27 cellular contexts compared by ENCODE assay signal in the genomic region with DNA sequence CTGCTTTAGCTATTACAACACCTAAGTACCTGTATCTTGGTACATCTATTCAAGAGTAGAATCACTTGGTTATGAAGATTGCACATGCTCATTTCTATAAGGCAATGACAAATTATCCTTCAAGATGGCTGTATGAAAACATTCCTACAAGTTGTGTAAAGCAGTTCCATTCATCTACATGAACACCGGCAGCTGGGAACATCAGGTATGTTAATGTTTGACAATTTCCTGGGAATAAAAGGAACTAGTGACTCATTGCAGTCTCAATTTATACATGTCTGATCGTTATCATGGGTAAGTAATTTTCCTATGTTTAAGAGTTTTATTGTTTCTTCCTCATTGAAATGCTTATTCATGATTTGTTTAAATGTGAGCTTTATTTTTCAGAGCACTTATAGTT.
DNase-seq lines count a peak whose midpoint lies in the region; ATAC-seq, FAIRE-seq and TF ChIP-seq lines count a peak whose summit lies in the region.
"Had no signal": no experiment of that assay in that cellular context is flagged by ENCODE, and none has a peak within 500 bp of the region (broad histone marks: within the 10 kb centered on the region; RNA-seq: fewer than 3 reads in every experiment).

No MANE protein-coding gene starts in this region.

- CTCF ChIA-PET in HCT116 (lab: Charles Lee) = no interaction called here

- H3K9me2 ChIP-seq in HCT116 (ENCODE audit: insufficient read depth) = no peaks in the 10 kb centered on the region

- intact Hi-C loops in HCT116 (cut with micrococcal nuclease) = no loop called here

- H3K4me3 Mint-ChIP-seq in astrocyte (ENCODE audit: unreplicated experiment) = no peak overlapping the region
- H3K4me3 Mint-ChIP-seq: activated CD8-positive, alpha-beta T cell treated with anti-CD3 and anti-CD28 coated beads for 36 hours; activated T-helper 17 cell treated with anti-CD3 and anti-CD28 coated beads, Interleukin-2, amount 50 U/mL, for 72 hours; natural killer cell; T-helper 17 cell had no signal

- FAIRE-seq in astrocyte (lab: Jason Lieb, UNC) = no peak
- FAIRE-seq: GM18507 had no signal

- H3K9ac ChIP-seq in HCT116 (ENCODE audit: low read length) (no peak overlapping the region), astrocyte (ENCODE audit: low read length) (no peak overlapping the region), smooth muscle cell (ENCODE audit: low read depth) (no peak overlapping the region)

- no peaks in the 10 kb centered on the region for H3K9me3 ChIP-seq in HCT116 (ENCODE audit: control insufficient read depth in 1 of 2, insufficient read depth in 1 of 2, low read depth in 1 of 2, low read length in 2 of 2)
- H3K9me3 ChIP-seq in astrocyte (ENCODE audit: insufficient read depth, low read depth, low read length) = no peaks in the 10 kb centered on the region
- no peaks in the 10 kb centered on the region for H3K9me3 ChIP-seq in smooth muscle cell (replicated peaks; ENCODE audit: low read depth)
- H3K9me3 ChIP-seq: gastroesophageal sphincter, testis had no signal

- H3F3A ChIP-seq in smooth muscle cell (ENCODE audit: low read depth) = no peaks in the 10 kb centered on the region

- H2AFZ ChIP-seq in HCT116 (ENCODE audit: low read depth, low read length, poor library complexity, severe bottlenecking) (peak overlapping the region; percentile 91), astrocyte (ENCODE audit: low read depth, low read length) (no peak overlapping the region), smooth muscle cell (ENCODE audit: low read depth) (no peak overlapping the region)

- H3K4me1 ChIP-seq in HCT116 (ENCODE audit: control insufficient read depth in 1 of 2, insufficient read depth in 2 of 2, low read length in 2 of 2) (peaks cover 0 to 6% of the 10 kb centered on the region in 2 experiments; a peak in 2 of 4 replicates), astrocyte (ENCODE audit: insufficient read depth, low read length) (no peaks in the 10 kb centered on the region), smooth muscle cell (ENCODE audit: low read depth) (no peaks in the 10 kb centered on the region)
- H3K4me1 ChIP-seq: gastroesophageal sphincter, testis had no signal

- POLR2A ChIA-PET in HCT116 (lab: Charles Lee) = no interaction called here

- no peak overlapping the region for H3K4me3 ChIP-seq in HCT116 (replicated peaks in 1 of 2; ENCODE audit: low read depth in 1 of 2, low read length in 2 of 2)
- H3K4me3 ChIP-seq in astrocyte (ENCODE audit: insufficient read depth, low read depth, low read length) = no peak overlapping the region
- H3K4me3 ChIP-seq in kidney epithelial cell (ENCODE audit: low read depth, low read length) = no peak overlapping the region
- H3K4me3 ChIP-seq in coronary artery = no peak overlapping the region
- H3K4me3 ChIP-seq in smooth muscle cell = no peak overlapping the region
- H3K4me3 ChIP-seq: cardiac muscle cell, gastroesophageal sphincter, testis had no signal

- H3K27me3 ChIP-seq in HCT116 (ENCODE audit: insufficient read depth, low read length) (no peaks in the 10 kb centered on the region), astrocyte (ENCODE audit: insufficient read depth, low read length) (no peaks in the 10 kb centered on the region), kidney epithelial cell (ENCODE audit: control insufficient read depth, insufficient read depth, low read length) (no peaks in the 10 kb centered on the region), smooth muscle cell (ENCODE audit: low read depth) (no peaks in the 10 kb centered on the region)
- H3K27me3 ChIP-seq: cardiac muscle cell, gastroesophageal sphincter, testis had no signal

- no peak for TF ChIP-seq RAD21 in HCT116 (IDR thresholded peaks at IDR 0.05; ENCODE audit: low read depth)

- H4K20me1 ChIP-seq in HCT116 (ENCODE audit: insufficient read depth) = no peaks in the 10 kb centered on the region
- no peaks in the 10 kb centered on the region for H4K20me1 ChIP-seq in astrocyte (ENCODE audit: insufficient read depth, low read length)
- H4K20me1 ChIP-seq in smooth muscle cell (ENCODE audit: low read depth) = no peaks in the 10 kb centered on the region

- H3K4me2 ChIP-seq in HCT116 (ENCODE audit: low read length) (peak overlapping the region; percentile 30; the same call in 1 of the 2 replicates), astrocyte (ENCODE audit: low read length) (no peak overlapping the region), smooth muscle cell (no peak overlapping the region)

- ATAC-seq in HCT116 (no peak), GM21447 (IDR thresholded peaks at IDR 0.05; ENCODE audit: unreplicated experiment) (no peak)
- ATAC-seq: activated CD8-positive, alpha-beta T cell treated with anti-CD3 and anti-CD28 coated beads for 36 hours; activated naive CD4-positive, alpha-beta T cell treated with anti-CD3 and anti-CD28 coated beads, Interleukin-2, amount 50 U/mL, for 72 hours; activated T-helper 17 cell treated with anti-CD3 and anti-CD28 coated beads, Interleukin-2, amount 50 U/mL, for 72 hours; gastroesophageal sphincter; natural killer cell; stimulated activated naive CD8-positive, alpha-beta T cell treated with anti-CD3 and anti-CD28 coated beads, Interleukin-15, Interleukin-2, amounts not matched to agents 100 U/mL and 50 U/mL, for 24 hours; T-helper 17 cell had no signal

- H3K27ac Mint-ChIP-seq in astrocyte (ENCODE audit: unreplicated experiment) = no peak overlapping the region
- H3K27ac Mint-ChIP-seq: activated CD8-positive, alpha-beta T cell treated with anti-CD3 and anti-CD28 coated beads for 36 hours; activated naive CD4-positive, alpha-beta T cell treated with anti-CD3 and anti-CD28 coated beads, Interleukin-2, amount 50 U/mL, for 72 hours; activated T-helper 17 cell treated with anti-CD3 and anti-CD28 coated beads, Interleukin-2, amount 50 U/mL, for 72 hours; natural killer cell; T-helper 17 cell had no signal

- RAD21 ChIA-PET in HCT116 (lab: Charles Lee; ENCODE audit: low non-redundant PET in 1 of 2, low total read pairs in 2 of 2, uncharacterized antibody in 2 of 2, unreplicated experiment in 2 of 2) = no interaction called here

- H3K9me3 Mint-ChIP-seq in astrocyte (ENCODE audit: unreplicated experiment) = no peaks in the 10 kb centered on the region
- H3K9me3 Mint-ChIP-seq: activated CD8-positive, alpha-beta T cell treated with anti-CD3 and anti-CD28 coated beads for 36 hours; activated naive CD4-positive, alpha-beta T cell treated with anti-CD3 and anti-CD28 coated beads, Interleukin-2, amount 50 U/mL, for 72 hours had no signal

- BruUV-seq in HCT116 (replicated peaks; lab: Mats Ljungman, UMichigan) = no TSS peak

- peak; percentile 8 for DNase-seq in A172 (ENCODE audit: low spot score)
- no peak for DNase-seq in HCT116 (ENCODE audit: low read depth, low spot score)
- DNase-seq in astrocyte (ENCODE audit: low read depth) = peak; percentile 26
- peak; percentile 44 for DNase-seq in kidney epithelial cell (ENCODE audit: low read depth)
- no peak for DNase-seq in coronary artery (ENCODE audit: low spot score)
- DNase-seq in 8988T = no peak
- no peak for DNase-seq in smooth muscle cell (lab: John Stamatoyannopoulos, UW; ENCODE audit: unreplicated experiment)
- DNase-seq: activated CD4-positive, alpha-beta T cell treated with anti-CD3 and anti-CD28 coated beads for 1 hour; activated CD8-positive, alpha-beta T cell treated with anti-CD3 and anti-CD28 coated beads for 36 hours; DND-41; HCEC 1CT; hypothalamus; KG1; natural killer cell; NCI-H1694; NCI-H2171 treated with DMSO at 0.1 percent for 48 hours; NCI-H510A treated with DMSO at 0.1 percent for 48 hours; RPMI8226; stimulated activated naive CD8-positive, alpha-beta T cell treated with anti-CD3 and anti-CD28 coated beads, Interleukin-15, Interleukin-2, amounts not matched to agents 100 U/mL and 50 U/mL, for 24 hours; T-helper 17 cell; testis had no signal

- H3K79me2 ChIP-seq in HCT116 (ENCODE audit: insufficient read depth, low read length) (no peaks in the 10 kb centered on the region), astrocyte (ENCODE audit: insufficient read depth, low read length) (no peaks in the 10 kb centered on the region), smooth muscle cell (ENCODE audit: low read depth) (no peaks in the 10 kb centered on the region)

- peaks cover 2% of the 10 kb centered on the region for H3K4me1 Mint-ChIP-seq in astrocyte (ENCODE audit: low read depth, unreplicated experiment)
- H3K4me1 Mint-ChIP-seq: activated T-helper 17 cell treated with anti-CD3 and anti-CD28 coated beads, Interleukin-2, amount 50 U/mL, for 72 hours; natural killer cell; T-helper 17 cell had no signal

- TF ChIP-seq CTCF in HCT116 (IDR thresholded peaks at IDR 0.05 in 2 of 3, conservative IDR thresholded peaks at IDR 0.05 in 1 of 3; ENCODE audit: borderline replicate concordance in 1 of 3, insufficient read depth in 1 of 3, low read depth in 2 of 3, low read length in 2 of 3) (no peak), astrocyte (IDR thresholded peaks at IDR 0.05; ENCODE audit: insufficient read depth, low read depth, low read length) (no peak), kidney epithelial cell (IDR thresholded peaks at IDR 0.05; ENCODE audit: insufficient read depth, low read length, poor library complexity, severe bottlenecking) (no peak), coronary artery (IDR thresholded peaks at IDR 0.05) (no peak), smooth muscle cell (IDR thresholded peaks at IDR 0.05; ENCODE audit: borderline replicate concordance, insufficient read depth, poor library complexity, severe bottlenecking) (no peak)

- WGBS in smooth muscle cell (ENCODE audit: low lambda C conversion rate) = 69% methylated on average over 2 of the region's 2 CpGs

- H3K36me3 ChIP-seq in HCT116 (ENCODE audit: control insufficient read depth in 1 of 2, insufficient read depth in 2 of 2, low read length in 2 of 2) (no peaks in the 10 kb centered on the region), astrocyte (ENCODE audit: insufficient read depth, low read length) (no peaks in the 10 kb centered on the region), kidney epithelial cell (ENCODE audit: control insufficient read depth, insufficient read depth, low read length) (no peaks in the 10 kb centered on the region), smooth muscle cell (ENCODE audit: low read depth) (no peaks in the 10 kb centered on the region)
- H3K36me3 ChIP-seq: cardiac muscle cell, gastroesophageal sphincter had no signal

- no peaks in the 10 kb centered on the region for H3K27me3 Mint-ChIP-seq in astrocyte (ENCODE audit: low read depth, unreplicated experiment)
- H3K27me3 Mint-ChIP-seq: activated CD8-positive, alpha-beta T cell treated with anti-CD3 and anti-CD28 coated beads for 36 hours; activated T-helper 17 cell treated with anti-CD3 and anti-CD28 coated beads, Interleukin-2, amount 50 U/mL, for 72 hours; T-helper 17 cell had no signal

- no peaks in the 10 kb centered on the region for H3K36me3 Mint-ChIP-seq in astrocyte (ENCODE audit: low read depth, unreplicated experiment)
- H3K36me3 Mint-ChIP-seq: activated naive CD4-positive, alpha-beta T cell treated with anti-CD3 and anti-CD28 coated beads, Interleukin-2, amount 50 U/mL, for 72 hours; natural killer cell had no signal

- TF ChIP-seq POLR2A in HCT116 (IDR thresholded peaks at IDR 0.05; ENCODE audit: borderline replicate concordance, extremely low read depth, insufficient read depth, insufficient read length) = no peak

- H3K27ac ChIP-seq in HCT116 (ENCODE audit: low read depth, low read length) (no peak overlapping the region), astrocyte (ENCODE audit: low read depth, low read length) (no peak overlapping the region), coronary artery (no peak overlapping the region), smooth muscle cell (ENCODE audit: low read depth) (no peak overlapping the region)
- H3K27ac ChIP-seq: cardiac muscle cell, gastroesophageal sphincter, testis had no signal

Comparison
In these comparisons a context has a peak if more than half of its experiments do, and no peak if none do; other contexts are left out.
1. DNase-seq: peak in A172 (single experiment), astrocyte (single experiment) and kidney epithelial cell (single experiment); none in HCT116 (single experiment), coronary artery (single experiment), 8988T (single experiment) and smooth muscle cell (single experiment).